ENCODE assay signal across 1 cellular context in the genomic region with DNA sequence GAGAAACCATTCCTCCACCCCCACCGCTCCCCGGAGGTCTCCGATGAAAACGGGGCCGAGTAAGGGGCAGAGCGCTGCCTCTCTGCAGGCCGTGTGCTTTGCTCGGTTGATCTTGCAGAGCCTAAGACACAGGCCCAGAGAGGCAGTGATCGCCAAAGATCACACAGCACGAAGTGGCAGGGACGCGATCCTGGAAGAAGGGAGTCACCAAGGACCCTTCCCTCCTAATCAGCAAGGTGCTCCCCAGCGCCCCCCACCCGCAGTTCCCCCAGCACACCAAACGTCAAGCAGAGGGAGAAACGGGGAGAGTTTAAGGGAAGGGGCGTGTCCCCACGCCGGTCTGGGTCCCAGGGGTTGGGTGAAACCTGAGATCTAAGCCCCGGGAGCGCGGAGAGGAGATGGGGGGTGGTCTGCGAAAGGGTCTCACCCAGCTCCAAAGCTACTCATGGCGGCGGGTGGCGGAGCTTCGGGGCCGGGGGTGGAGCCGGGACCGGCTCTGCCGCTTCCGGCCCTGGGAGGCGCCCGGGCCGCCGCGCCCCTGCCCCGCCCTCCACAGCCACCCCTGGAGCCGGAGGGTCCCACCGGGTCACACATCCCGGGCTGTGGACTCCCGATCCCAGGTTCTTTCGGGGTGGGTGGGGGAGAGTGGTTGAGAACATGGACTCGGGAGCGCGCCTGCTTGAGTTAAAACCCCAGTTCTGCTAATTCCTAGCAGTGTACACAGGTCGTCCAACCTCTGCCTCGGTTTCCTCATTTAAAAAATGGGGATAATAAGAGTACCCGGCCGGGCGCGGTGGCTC.
A peak's percentile ranks its signal among the peaks of the same experiment; 100 is the strongest.
TF ChIP-seq lines count a peak whose summit lies in the region.

A gene with protein sequence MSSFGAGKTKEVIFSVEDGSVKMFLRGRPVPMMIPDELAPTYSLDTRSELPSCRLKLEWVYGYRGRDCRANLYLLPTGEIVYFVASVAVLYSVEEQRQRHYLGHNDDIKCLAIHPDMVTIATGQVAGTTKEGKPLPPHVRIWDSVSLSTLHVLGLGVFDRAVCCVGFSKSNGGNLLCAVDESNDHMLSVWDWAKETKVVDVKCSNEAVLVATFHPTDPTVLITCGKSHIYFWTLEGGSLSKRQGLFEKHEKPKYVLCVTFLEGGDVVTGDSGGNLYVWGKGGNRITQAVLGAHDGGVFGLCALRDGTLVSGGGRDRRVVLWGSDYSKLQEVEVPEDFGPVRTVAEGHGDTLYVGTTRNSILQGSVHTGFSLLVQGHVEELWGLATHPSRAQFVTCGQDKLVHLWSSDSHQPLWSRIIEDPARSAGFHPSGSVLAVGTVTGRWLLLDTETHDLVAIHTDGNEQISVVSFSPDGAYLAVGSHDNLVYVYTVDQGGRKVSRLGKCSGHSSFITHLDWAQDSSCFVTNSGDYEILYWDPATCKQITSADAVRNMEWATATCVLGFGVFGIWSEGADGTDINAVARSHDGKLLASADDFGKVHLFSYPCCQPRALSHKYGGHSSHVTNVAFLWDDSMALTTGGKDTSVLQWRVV (minus strand): TSS at position 468 of the 800 bp plus-strand sequence. CDS start 21 bp downstream, at position 447.

TF ChIP-seq in K562, 482 proteins besides CTCF, POLR2A, EP300 and RAD21 (continued from another document and continues in another):
- TF ChIP-seq, protein P1, sequence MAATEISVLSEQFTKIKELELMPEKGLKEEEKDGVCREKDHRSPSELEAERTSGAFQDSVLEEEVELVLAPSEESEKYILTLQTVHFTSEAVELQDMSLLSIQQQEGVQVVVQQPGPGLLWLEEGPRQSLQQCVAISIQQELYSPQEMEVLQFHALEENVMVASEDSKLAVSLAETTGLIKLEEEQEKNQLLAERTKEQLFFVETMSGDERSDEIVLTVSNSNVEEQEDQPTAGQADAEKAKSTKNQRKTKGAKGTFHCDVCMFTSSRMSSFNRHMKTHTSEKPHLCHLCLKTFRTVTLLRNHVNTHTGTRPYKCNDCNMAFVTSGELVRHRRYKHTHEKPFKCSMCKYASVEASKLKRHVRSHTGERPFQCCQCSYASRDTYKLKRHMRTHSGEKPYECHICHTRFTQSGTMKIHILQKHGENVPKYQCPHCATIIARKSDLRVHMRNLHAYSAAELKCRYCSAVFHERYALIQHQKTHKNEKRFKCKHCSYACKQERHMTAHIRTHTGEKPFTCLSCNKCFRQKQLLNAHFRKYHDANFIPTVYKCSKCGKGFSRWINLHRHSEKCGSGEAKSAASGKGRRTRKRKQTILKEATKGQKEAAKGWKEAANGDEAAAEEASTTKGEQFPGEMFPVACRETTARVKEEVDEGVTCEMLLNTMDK (IDR thresholded peaks at IDR 0.05; ENCODE audit: borderline replicate concordance, insufficient read depth, low read depth, low read length, poor library complexity, severe bottlenecking), result no peak
- TF ChIP-seq BRD4 (IDR thresholded peaks at IDR 0.05) (no peak), TBL1XR1 (IDR thresholded peaks at IDR 0.05; ENCODE audit: low read length in 2 of 2) (no peak), ZNF79 (CRISPR knock-in tag; IDR thresholded peaks at IDR 0.05; ENCODE audit: low read depth) (no peak), MCM5 (IDR thresholded peaks at IDR 0.05; ENCODE audit: low read depth) (no peak), CHD2 (IDR thresholded peaks at IDR 0.05; ENCODE audit: low read depth, low read length) (no peak), POLR3G (IDR thresholded peaks at IDR 0.05; ENCODE audit: extremely low read depth, insufficient read length, insufficient replicate concordance) (no peak), CAMTA2 (CRISPR knock-in tag; conservative IDR thresholded peaks at IDR 0.05) (no peak), PURB (CRISPR knock-in tag; IDR thresholded peaks at IDR 0.05; ENCODE audit: low read depth) (no peak), CREM (IDR thresholded peaks at IDR 0.05; ENCODE audit: low read depth) (no peak; the same call in 1 of the 2 replicates), HDAC8 (tag; IDR thresholded peaks at IDR 0.05) (no peak), PHB (CRISPR knock-in tag; IDR thresholded peaks at IDR 0.05) (no peak), TFAM (CRISPR knock-in tag; conservative IDR thresholded peaks at IDR 0.05) (no peak), NCOA2 (IDR thresholded peaks at IDR 0.05; ENCODE audit: partially characterized antibody in 2 of 2) (no peak), EWSR1 (IDR thresholded peaks at IDR 0.05; ENCODE audit: borderline replicate concordance, low read depth, partially characterized antibody) (no peak), TGIF2 (CRISPR knock-in tag; IDR thresholded peaks at IDR 0.05) (no peak), MEIS2 (IDR thresholded peaks at IDR 0.05; ENCODE audit: partially characterized antibody) (no peak), XRCC5 (IDR thresholded peaks at IDR 0.05; ENCODE audit: low read depth, low read length) (no peak), ZNF551 (CRISPR knock-in tag; IDR thresholded peaks at IDR 0.05) (no peak), MYC (IDR thresholded peaks at IDR 0.05; ENCODE audit: low read depth, low read length) (no peak; the same call in 1 of the 2 replicates), MYC (CRISPR knock-in tag; IDR thresholded peaks at IDR 0.05; ENCODE audit: borderline replicate concordance, low read depth) (no peak), CTBP1 (IDR thresholded peaks at IDR 0.05; ENCODE audit: borderline replicate concordance) (0 out of 2 replicates have a peak, but pooled peaks have one; percentile 31), SREBF1 (IDR thresholded peaks at IDR 0.05; ENCODE audit: borderline replicate concordance, low read depth, low read length) (no peak), SAP30 (IDR thresholded peaks at IDR 0.05; ENCODE audit: borderline replicate concordance, insufficient read depth, low read depth, low read length, poor library complexity, severe bottlenecking) (no peak), MCM2 (IDR thresholded peaks at IDR 0.05; ENCODE audit: low read depth) (no peak), ELF1 (tag; IDR thresholded peaks at IDR 0.05) (0 out of 2 replicates have a peak, but pooled peaks have one; percentile 49), ZNF274 (IDR thresholded peaks at IDR 0.05; ENCODE audit: borderline replicate concordance, low read depth, low read length) (no peak), GABPB1 (CRISPR knock-in tag; IDR thresholded peaks at IDR 0.05) (peak; percentile 42), GATAD2B (IDR thresholded peaks at IDR 0.05; ENCODE audit: borderline replicate concordance) (no peak), DIDO1 (tag; IDR thresholded peaks at IDR 0.05; ENCODE audit: low read depth) (no peak), ZNF830 (CRISPR knock-in tag; IDR thresholded peaks at IDR 0.05) (no peak), SIN3A (IDR thresholded peaks at IDR 0.05; ENCODE audit: borderline replicate concordance in 2 of 2, control insufficient read depth in 1 of 2, low read depth in 2 of 2, low read length in 2 of 2) (peak; percentile 44 to 66; a peak in 1 of 4 replicates), JUN (IDR thresholded peaks at IDR 0.05; ENCODE audit: borderline replicate concordance, low read depth, low read length) (no peak), JUN (CRISPR knock-in tag; IDR thresholded peaks at IDR 0.05; ENCODE audit: borderline replicate concordance) (0 out of 2 replicates have a peak, but pooled peaks have one; percentile 30), SRSF9 (IDR thresholded peaks at IDR 0.05; ENCODE audit: borderline replicate concordance, low read depth, low read length) (no peak), ASH1L (IDR thresholded peaks at IDR 0.05; ENCODE audit: borderline replicate concordance, low read depth, partially characterized antibody) (no peak), ZNF57 (CRISPR knock-in tag; IDR thresholded peaks at IDR 0.05) (no peak), SMC3 (conservative IDR thresholded peaks at IDR 0.05; ENCODE audit: insufficient read depth, low read depth, low read length) (no peak), NR4A1 (CRISPR knock-in tag; IDR thresholded peaks at IDR 0.05) (no peak), NR4A1 (tag; IDR thresholded peaks at IDR 0.05) (no peak), MEF2A (IDR thresholded peaks at IDR 0.05; ENCODE audit: control insufficient read depth, low read depth, low read length) (no peak)
- TF ChIP-seq, protein P2, sequence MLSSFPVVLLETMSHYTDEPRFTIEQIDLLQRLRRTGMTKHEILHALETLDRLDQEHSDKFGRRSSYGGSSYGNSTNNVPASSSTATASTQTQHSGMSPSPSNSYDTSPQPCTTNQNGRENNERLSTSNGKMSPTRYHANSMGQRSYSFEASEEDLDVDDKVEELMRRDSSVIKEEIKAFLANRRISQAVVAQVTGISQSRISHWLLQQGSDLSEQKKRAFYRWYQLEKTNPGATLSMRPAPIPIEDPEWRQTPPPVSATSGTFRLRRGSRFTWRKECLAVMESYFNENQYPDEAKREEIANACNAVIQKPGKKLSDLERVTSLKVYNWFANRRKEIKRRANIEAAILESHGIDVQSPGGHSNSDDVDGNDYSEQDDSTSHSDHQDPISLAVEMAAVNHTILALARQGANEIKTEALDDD (IDR thresholded peaks at IDR 0.05), result no peak
- TF ChIP-seq, protein P3, sequence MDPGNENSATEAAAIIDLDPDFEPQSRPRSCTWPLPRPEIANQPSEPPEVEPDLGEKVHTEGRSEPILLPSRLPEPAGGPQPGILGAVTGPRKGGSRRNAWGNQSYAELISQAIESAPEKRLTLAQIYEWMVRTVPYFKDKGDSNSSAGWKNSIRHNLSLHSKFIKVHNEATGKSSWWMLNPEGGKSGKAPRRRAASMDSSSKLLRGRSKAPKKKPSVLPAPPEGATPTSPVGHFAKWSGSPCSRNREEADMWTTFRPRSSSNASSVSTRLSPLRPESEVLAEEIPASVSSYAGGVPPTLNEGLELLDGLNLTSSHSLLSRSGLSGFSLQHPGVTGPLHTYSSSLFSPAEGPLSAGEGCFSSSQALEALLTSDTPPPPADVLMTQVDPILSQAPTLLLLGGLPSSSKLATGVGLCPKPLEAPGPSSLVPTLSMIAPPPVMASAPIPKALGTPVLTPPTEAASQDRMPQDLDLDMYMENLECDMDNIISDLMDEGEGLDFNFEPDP (CRISPR knock-in tag; IDR thresholded peaks at IDR 0.05), result no peak
- TF ChIP-seq, protein P4, sequence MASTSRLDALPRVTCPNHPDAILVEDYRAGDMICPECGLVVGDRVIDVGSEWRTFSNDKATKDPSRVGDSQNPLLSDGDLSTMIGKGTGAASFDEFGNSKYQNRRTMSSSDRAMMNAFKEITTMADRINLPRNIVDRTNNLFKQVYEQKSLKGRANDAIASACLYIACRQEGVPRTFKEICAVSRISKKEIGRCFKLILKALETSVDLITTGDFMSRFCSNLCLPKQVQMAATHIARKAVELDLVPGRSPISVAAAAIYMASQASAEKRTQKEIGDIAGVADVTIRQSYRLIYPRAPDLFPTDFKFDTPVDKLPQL (IDR thresholded peaks at IDR 0.05; ENCODE audit: extremely low read depth, insufficient read length), result no peak
- TF ChIP-seq, protein P5, sequence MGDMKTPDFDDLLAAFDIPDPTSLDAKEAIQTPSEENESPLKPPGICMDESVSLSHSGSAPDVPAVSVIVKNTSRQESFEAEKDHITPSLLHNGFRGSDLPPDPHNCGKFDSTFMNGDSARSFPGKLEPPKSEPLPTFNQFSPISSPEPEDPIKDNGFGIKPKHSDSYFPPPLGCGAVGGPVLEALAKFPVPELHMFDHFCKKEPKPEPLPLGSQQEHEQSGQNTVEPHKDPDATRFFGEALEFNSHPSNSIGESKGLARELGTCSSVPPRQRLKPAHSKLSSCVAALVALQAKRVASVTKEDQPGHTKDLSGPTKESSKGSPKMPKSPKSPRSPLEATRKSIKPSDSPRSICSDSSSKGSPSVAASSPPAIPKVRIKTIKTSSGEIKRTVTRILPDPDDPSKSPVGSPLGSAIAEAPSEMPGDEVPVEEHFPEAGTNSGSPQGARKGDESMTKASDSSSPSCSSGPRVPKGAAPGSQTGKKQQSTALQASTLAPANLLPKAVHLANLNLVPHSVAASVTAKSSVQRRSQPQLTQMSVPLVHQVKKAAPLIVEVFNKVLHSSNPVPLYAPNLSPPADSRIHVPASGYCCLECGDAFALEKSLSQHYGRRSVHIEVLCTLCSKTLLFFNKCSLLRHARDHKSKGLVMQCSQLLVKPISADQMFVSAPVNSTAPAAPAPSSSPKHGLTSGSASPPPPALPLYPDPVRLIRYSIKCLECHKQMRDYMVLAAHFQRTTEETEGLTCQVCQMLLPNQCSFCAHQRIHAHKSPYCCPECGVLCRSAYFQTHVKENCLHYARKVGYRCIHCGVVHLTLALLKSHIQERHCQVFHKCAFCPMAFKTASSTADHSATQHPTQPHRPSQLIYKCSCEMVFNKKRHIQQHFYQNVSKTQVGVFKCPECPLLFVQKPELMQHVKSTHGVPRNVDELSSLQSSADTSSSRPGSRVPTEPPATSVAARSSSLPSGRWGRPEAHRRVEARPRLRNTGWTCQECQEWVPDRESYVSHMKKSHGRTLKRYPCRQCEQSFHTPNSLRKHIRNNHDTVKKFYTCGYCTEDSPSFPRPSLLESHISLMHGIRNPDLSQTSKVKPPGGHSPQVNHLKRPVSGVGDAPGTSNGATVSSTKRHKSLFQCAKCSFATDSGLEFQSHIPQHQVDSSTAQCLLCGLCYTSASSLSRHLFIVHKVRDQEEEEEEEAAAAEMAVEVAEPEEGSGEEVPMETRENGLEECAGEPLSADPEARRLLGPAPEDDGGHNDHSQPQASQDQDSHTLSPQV (IDR thresholded peaks at IDR 0.05), result no peak; the same call in 1 of the 2 replicates
- TF ChIP-seq, protein P6, sequence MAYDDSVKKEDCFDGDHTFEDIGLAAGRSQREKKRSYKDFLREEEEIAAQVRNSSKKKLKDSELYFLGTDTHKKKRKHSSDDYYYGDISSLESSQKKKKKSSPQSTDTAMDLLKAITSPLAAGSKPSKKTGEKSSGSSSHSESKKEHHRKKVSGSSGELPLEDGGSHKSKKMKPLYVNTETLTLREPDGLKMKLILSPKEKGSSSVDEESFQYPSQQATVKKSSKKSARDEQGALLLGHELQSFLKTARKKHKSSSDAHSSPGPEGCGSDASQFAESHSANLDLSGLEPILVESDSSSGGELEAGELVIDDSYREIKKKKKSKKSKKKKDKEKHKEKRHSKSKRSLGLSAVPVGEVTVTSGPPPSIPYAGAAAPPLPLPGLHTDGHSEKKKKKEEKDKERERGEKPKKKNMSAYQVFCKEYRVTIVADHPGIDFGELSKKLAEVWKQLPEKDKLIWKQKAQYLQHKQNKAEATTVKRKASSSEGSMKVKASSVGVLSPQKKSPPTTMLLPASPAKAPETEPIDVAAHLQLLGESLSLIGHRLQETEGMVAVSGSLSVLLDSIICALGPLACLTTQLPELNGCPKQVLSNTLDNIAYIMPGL (CRISPR knock-in tag; IDR thresholded peaks at IDR 0.05), result no peak
- TF ChIP-seq, protein P7, sequence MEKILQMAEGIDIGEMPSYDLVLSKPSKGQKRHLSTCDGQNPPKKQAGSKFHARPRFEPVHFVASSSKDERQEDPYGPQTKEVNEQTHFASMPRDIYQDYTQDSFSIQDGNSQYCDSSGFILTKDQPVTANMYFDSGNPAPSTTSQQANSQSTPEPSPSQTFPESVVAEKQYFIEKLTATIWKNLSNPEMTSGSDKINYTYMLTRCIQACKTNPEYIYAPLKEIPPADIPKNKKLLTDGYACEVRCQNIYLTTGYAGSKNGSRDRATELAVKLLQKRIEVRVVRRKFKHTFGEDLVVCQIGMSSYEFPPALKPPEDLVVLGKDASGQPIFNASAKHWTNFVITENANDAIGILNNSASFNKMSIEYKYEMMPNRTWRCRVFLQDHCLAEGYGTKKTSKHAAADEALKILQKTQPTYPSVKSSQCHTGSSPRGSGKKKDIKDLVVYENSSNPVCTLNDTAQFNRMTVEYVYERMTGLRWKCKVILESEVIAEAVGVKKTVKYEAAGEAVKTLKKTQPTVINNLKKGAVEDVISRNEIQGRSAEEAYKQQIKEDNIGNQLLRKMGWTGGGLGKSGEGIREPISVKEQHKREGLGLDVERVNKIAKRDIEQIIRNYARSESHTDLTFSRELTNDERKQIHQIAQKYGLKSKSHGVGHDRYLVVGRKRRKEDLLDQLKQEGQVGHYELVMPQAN (IDR thresholded peaks at IDR 0.05; ENCODE audit: borderline replicate concordance), result peak; percentile 59; the same call in 1 of the 2 replicates
